ENCODE assay signal across 22 cellular contexts in the genomic region with DNA sequence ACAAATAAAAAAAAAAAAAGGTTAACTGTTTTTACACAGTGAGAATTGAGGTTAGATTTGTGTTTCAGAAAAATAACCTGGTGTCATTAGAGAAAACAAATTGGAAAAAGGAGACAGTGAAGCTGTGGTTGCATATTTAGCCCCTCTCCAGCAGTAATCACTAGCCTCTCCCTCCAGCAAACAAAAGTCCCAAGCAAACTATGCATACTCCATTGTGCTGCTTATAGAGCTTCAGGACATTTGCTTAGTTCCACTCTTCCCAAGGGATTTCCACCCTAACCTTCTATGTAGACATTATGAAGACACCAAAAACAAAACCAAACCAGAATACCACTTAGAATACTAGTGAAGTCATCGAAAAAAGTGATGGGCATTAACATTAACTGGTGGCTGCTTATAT.
DNase-seq lines count a peak whose midpoint lies in the region; ATAC-seq and TF ChIP-seq lines count a peak whose summit lies in the region.
"Had no signal": no experiment of that assay in that cellular context is flagged by ENCODE, and none has a peak within 500 bp of the region (broad histone marks: within the 10 kb centered on the region; RNA-seq: fewer than 3 reads in every experiment).

No MANE protein-coding gene starts in this region.

- H3K27me3 ChIP-seq in H9 (ENCODE audit: insufficient read depth, low read length) (no peaks in the 10 kb centered on the region), HUES64 (ENCODE audit: insufficient read depth, low read length) (no peaks in the 10 kb centered on the region), neural cell (ENCODE audit: insufficient read depth, low read depth, low read length) (no peaks in the 10 kb centered on the region), WERI-Rb-1 (ENCODE audit: insufficient read depth, low read depth, severe bottlenecking) (no peaks in the 10 kb centered on the region)
- H3K27me3 ChIP-seq: BE2C; BLaER1 treated with 17β-estradiol and CSF1 and Interleukin-3, amounts not matched to agents 10 nM and 100 nM had no signal

- H3K4me1 Mint-ChIP-seq in H9, result peaks cover 46 to 47% of the 10 kb centered on the region in 2 experiments
- H3K4me1 Mint-ChIP-seq: CD14-positive monocyte; CD8-positive, alpha-beta memory T cell had no signal

- no peaks in the 10 kb centered on the region for H3K79me2 ChIP-seq in H9 (ENCODE audit: insufficient read depth, low read length)
- no peaks in the 10 kb centered on the region for H3K79me2 ChIP-seq in neural cell (replicated peaks; ENCODE audit: insufficient read depth, low read length)

- H3K23ac ChIP-seq in H9 (ENCODE audit: insufficient read length, low read depth, low read length), result no peak overlapping the region

- H2AFZ ChIP-seq in H9 (ENCODE audit: low read length) (no peak overlapping the region), neural cell (ENCODE audit: low read depth, low read length) (no peak overlapping the region)

- H4K91ac ChIP-seq in H9 (ENCODE audit: insufficient read length, low read depth, low read length), result no peak overlapping the region

- DNase-seq in H9 (no peak), cortex of kidney (lab: John Stamatoyannopoulos, UW) (no peak), WERI-Rb-1 (no peak)
- DNase-seq: 8988T; ACHN; AML-193; BE2C; CD4-positive, alpha-beta T cell; CD8-positive, alpha-beta memory T cell; DMS 273 treated with DMSO at 0.1 percent for 48 hours; DMS79; EL; GDM1; GOT3 had no signal

- no peaks in the 10 kb centered on the region for H3K23me2 ChIP-seq in H9 (ENCODE audit: insufficient read length, low read depth, low read length, poor library complexity, severe bottlenecking)

- H3K56ac ChIP-seq in H9 (ENCODE audit: insufficient read length, low read depth, low read length), result no peak overlapping the region

- H3K18ac ChIP-seq in H9 (ENCODE audit: insufficient read length, low read depth, low read length), result no peak overlapping the region

- H2BK20ac ChIP-seq in H9 (ENCODE audit: low read depth, low read length, poor library complexity, severe bottlenecking), result no peak overlapping the region

- H4K8ac ChIP-seq in H9 (replicated peaks; ENCODE audit: insufficient read length, low read depth, low read length), result no peak overlapping the region

- no peaks in the 10 kb centered on the region for H3K27me3 Mint-ChIP-seq in H9 (ENCODE audit: low read depth)
- H3K27me3 Mint-ChIP-seq: CD4-positive, alpha-beta T cell; CD8-positive, alpha-beta memory T cell had no signal

- H2BK15ac ChIP-seq in H9 (ENCODE audit: low read depth, low read length), result no peak overlapping the region

- 0 out of 2 replicates have a peak overlapping the region, but pooled peaks have one; percentile 4 for H3K4me3 ChIP-seq in HUES64 (ENCODE audit: low read length)
- no peak overlapping the region for H3K4me3 ChIP-seq in neural cell (ENCODE audit: low read length)
- no peak overlapping the region for H3K4me3 ChIP-seq in WERI-Rb-1 (ENCODE audit: low read depth, low read length)
- H3K4me3 ChIP-seq: A549; BLaER1 treated with 17β-estradiol and CSF1 and Interleukin-3, amounts not matched to agents 10 nM and 100 nM; GM12878 had no signal

- H3F3A ChIP-seq in neural cell (ENCODE audit: insufficient read depth, low read length, poor library complexity, severe bottlenecking), result peaks cover 3% of the 10 kb centered on the region

- no peak overlapping the region for H2BK12ac ChIP-seq in H9 (ENCODE audit: insufficient read length, low read depth, low read length)

- ATAC-seq in GM18873 (IDR thresholded peaks at IDR 0.05; ENCODE audit: low FRiP score, unreplicated experiment), result no peak
- ATAC-seq: A549, GM12878, HCT116 had no signal

- H4K5ac ChIP-seq in H9 (ENCODE audit: insufficient read length, low read depth, low read length), result no peak overlapping the region

- H3T11ph ChIP-seq in H9 (ENCODE audit: low read length), result no peak overlapping the region

- no peak for TF ChIP-seq EP300 in neural cell (conservative IDR thresholded peaks at IDR 0.05; ENCODE audit: poor library complexity, severe bottlenecking)

- H3K4me2 ChIP-seq in H9 (ENCODE audit: insufficient read depth, insufficient read length, low read length), result no peak overlapping the region
- no peak overlapping the region for H3K4me2 ChIP-seq in neural cell (ENCODE audit: low read length)
- H3K4me2 ChIP-seq: A549; BLaER1 treated with 17β-estradiol and CSF1 and Interleukin-3, amounts not matched to agents 10 nM and 100 nM had no signal

- H2BK5ac ChIP-seq in H9 (ENCODE audit: insufficient read length, low read length), result no peak overlapping the region

- H2AK5ac ChIP-seq in H9 (ENCODE audit: insufficient read length, low read length), result no peak overlapping the region

- peak overlapping the region; percentile 33 for H3K27ac ChIP-seq in H9 (ENCODE audit: insufficient read length, low read depth, low read length)
- H3K27ac ChIP-seq in HUES64 (ENCODE audit: low read depth, low read length), result 0 out of 2 replicates have a peak overlapping the region, but pooled peaks have one; percentile 26
- H3K27ac ChIP-seq in neural cell (ENCODE audit: low read length), result peak overlapping the region; percentile 81
- no peak overlapping the region for H3K27ac ChIP-seq in WERI-Rb-1
- H3K27ac ChIP-seq: A549; BLaER1 treated with 17β-estradiol and CSF1 and Interleukin-3, amounts not matched to agents 10 nM and 100 nM had no signal

- no peak overlapping the region for H2BK120ac ChIP-seq in H9 (ENCODE audit: low read depth, low read length, poor library complexity, severe bottlenecking)

- no peak overlapping the region for H3K4me3 Mint-ChIP-seq in H9
- H3K4me3 Mint-ChIP-seq: CD14-positive monocyte; CD4-positive, alpha-beta T cell; CD8-positive, alpha-beta memory T cell had no signal

- H3K9me3 ChIP-seq in H9 (ENCODE audit: control insufficient read depth, low read depth, low read length), result no peaks in the 10 kb centered on the region
- H3K9me3 ChIP-seq in HUES64 (ENCODE audit: insufficient read depth, low read depth, low read length), result no peaks in the 10 kb centered on the region
- H3K9me3 ChIP-seq in neural cell (ENCODE audit: low read length), result no peaks in the 10 kb centered on the region
- no peaks in the 10 kb centered on the region for H3K9me3 ChIP-seq in WERI-Rb-1 (ENCODE audit: severe bottlenecking)
- H3K9me3 ChIP-seq: A549; BE2C; BLaER1 treated with 17β-estradiol and CSF1 and Interleukin-3, amounts not matched to agents 10 nM and 100 nM had no signal

- no CpG with 5 or more reads among the region's 1 CpG for WGBS in H9 (ENCODE audit: extremely low coverage, insufficient read length, low lambda C conversion rate)
- WGBS in HUES64, result 94% methylated on average over 1 of the region's 1 CpG

- no peaks in the 10 kb centered on the region for H3K9me2 ChIP-seq in neural cell (ENCODE audit: insufficient read depth, low read length)

- no peak overlapping the region for H3K4ac ChIP-seq in H9 (ENCODE audit: low read depth, low read length)

- peaks cover 4% of the 10 kb centered on the region; the same call in 1 of the 2 replicates for H3K4me1 ChIP-seq in H9 (ENCODE audit: insufficient read depth, low read length)
- H3K4me1 ChIP-seq in HUES64 (ENCODE audit: insufficient read depth, low read length), result peaks cover 59% of the 10 kb centered on the region
- H3K4me1 ChIP-seq: A549; BLaER1 treated with 17β-estradiol and CSF1 and Interleukin-3, amounts not matched to agents 10 nM and 100 nM had no signal

- no peak for TF ChIP-seq CTCF in H9 (conservative IDR thresholded peaks at IDR 0.05)
- no peak for TF ChIP-seq CTCF in neural cell (IDR thresholded peaks at IDR 0.05; ENCODE audit: poor library complexity, severe bottlenecking)
- TF ChIP-seq CTCF in WERI-Rb-1 (IDR thresholded peaks at IDR 0.05; ENCODE audit: low read depth, low read length), result no peak

- H3K36me3 Mint-ChIP-seq in H9 (ENCODE audit: insufficient read depth in 1 of 3, low read depth in 3 of 3), result no peaks in the 10 kb centered on the region
- H3K36me3 Mint-ChIP-seq: CD14-positive monocyte had no signal

- H3K79me1 ChIP-seq in H9 (ENCODE audit: insufficient read depth, low read depth, low read length, poor library complexity, severe bottlenecking), result no peaks in the 10 kb centered on the region

- no peaks in the 10 kb centered on the region for H3K36me3 ChIP-seq in HUES64 (ENCODE audit: insufficient read depth, low read length)
- no peaks in the 10 kb centered on the region for H3K36me3 ChIP-seq in neural cell (ENCODE audit: insufficient read depth, low read length)
- H3K36me3 ChIP-seq in WERI-Rb-1, result no peaks in the 10 kb centered on the region
- H3K36me3 ChIP-seq: BE2C; BLaER1 treated with 17β-estradiol and CSF1 and Interleukin-3, amounts not matched to agents 10 nM and 100 nM had no signal

- H3K9ac ChIP-seq in H9 (ENCODE audit: extremely low read depth, insufficient read length, low read length), result no peak overlapping the region
- H3K9ac ChIP-seq in HUES64 (ENCODE audit: low read depth, low read length), result no peak overlapping the region
- H3K9ac ChIP-seq in neural cell (ENCODE audit: low read length), result no peak overlapping the region
- H3K9ac ChIP-seq: BLaER1 treated with 17β-estradiol and CSF1 and Interleukin-3, amounts not matched to agents 10 nM and 100 nM had no signal

- H3K9me3 Mint-ChIP-seq in H9, result no peaks in the 10 kb centered on the region

- H3K27ac Mint-ChIP-seq in H9, result peak overlapping the region in 1 of 3 experiments; percentile 30; a peak in 2 of 7 replicates
- H3K27ac Mint-ChIP-seq: CD14-positive monocyte; CD4-positive, alpha-beta T cell; CD8-positive, alpha-beta memory T cell had no signal

- no peak for TF ChIP-seq RAD21 in neural cell (conservative IDR thresholded peaks at IDR 0.05)

- H4K20me1 ChIP-seq in H9 (ENCODE audit: control insufficient read depth, insufficient read depth, insufficient read length) (no peaks in the 10 kb centered on the region), neural cell (ENCODE audit: insufficient read depth) (no peaks in the 10 kb centered on the region)
- H4K20me1 ChIP-seq: BLaER1 treated with 17β-estradiol and CSF1 and Interleukin-3, amounts not matched to agents 10 nM and 100 nM had no signal

- H3K14ac ChIP-seq in H9 (ENCODE audit: insufficient read depth, low read length), result no peak overlapping the region

TF ChIP-seq in neural cell, 6 proteins besides CTCF, POLR2A, EP300 and RAD21 (continues in another document):
- TF ChIP-seq POLR2AphosphoS5 (IDR thresholded peaks at IDR 0.05), result no peak
- no peak for TF ChIP-seq EZH2 (IDR thresholded peaks at IDR 0.05; ENCODE audit: borderline replicate concordance, insufficient read depth, low read length, poor library complexity, severe bottlenecking)
- TF ChIP-seq SMC3 (conservative IDR thresholded peaks at IDR 0.05; ENCODE audit: poor library complexity), result no peak
